Comparison of ENCODE assay signal across 9 cellular contexts in the genomic region with DNA sequence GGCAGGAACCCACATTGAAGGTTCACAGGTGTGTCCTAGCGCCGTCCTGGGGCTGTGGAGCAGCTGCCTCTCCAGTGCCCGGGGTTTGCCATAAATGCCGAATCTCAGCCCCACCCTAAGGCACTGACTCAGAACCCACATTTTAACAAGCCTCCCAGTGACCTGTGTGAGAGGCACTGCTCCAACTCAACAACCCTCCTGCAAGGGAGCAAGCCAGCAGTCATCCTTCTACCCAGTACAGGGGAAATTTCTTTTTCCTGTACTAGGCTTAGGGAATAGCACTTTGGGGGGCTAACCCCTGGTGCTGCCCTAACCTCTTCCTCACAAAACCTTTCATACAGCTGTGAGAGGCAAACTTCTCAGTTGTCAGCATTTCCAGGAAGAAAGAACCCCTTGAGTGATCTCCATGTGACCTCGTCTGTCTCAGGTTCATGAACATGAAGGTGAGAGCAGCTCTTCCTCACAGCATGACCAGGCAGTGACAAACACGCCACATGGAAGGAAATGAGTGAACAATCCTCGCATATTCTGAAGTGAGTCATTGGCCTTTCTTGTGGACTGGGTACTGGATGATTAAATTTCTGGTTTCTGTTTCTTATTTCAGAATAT. TPM values are rescaled to one million over a fixed set of nuclear protein-coding genes. Genes with fewer than 3 reads are reported as not detected.
DNase-seq lines count a peak whose midpoint lies in the region; ATAC-seq and TF ChIP-seq lines count a peak whose summit lies in the region.
"Had no signal": no experiment of that assay in that cellular context is flagged by ENCODE, and none has a peak within 500 bp of the region (broad histone marks: within the 10 kb centered on the region; RNA-seq: fewer than 3 reads in every experiment).

No MANE protein-coding gene starts in this region.

- H3K27me3 Mint-ChIP-seq in activated naive CD8-positive, alpha-beta T cell = no peaks in the 10 kb centered on the region
- H3K27me3 Mint-ChIP-seq in type B pancreatic cell = no peaks in the 10 kb centered on the region

- H3K36me3 Mint-ChIP-seq in activated naive CD8-positive, alpha-beta T cell = no peaks in the 10 kb centered on the region
- no peaks in the 10 kb centered on the region for H3K36me3 Mint-ChIP-seq in type B pancreatic cell

- ATAC-seq in GM21367 (IDR thresholded peaks at IDR 0.05; ENCODE audit: unreplicated experiment) (peak; percentile 43), HG03558 (IDR thresholded peaks at IDR 0.05; ENCODE audit: extremely low read depth, unreplicated experiment) (peak; percentile 74)

- no peak overlapping the region for H3K4me3 Mint-ChIP-seq in activated naive CD8-positive, alpha-beta T cell
- no peak overlapping the region for H3K4me3 Mint-ChIP-seq in type B pancreatic cell
- H3K4me3 Mint-ChIP-seq: nephron had no signal

- DNase-seq in EL (peak; percentile 91), myocyte (ENCODE audit: low read depth) (peak; percentile 89), type B pancreatic cell (ENCODE audit: extremely low spot score, unreplicated experiment) (no peak), NCI-H2081 treated with DMSO at 0.1 percent for 48 hours (lab: John Stamatoyannopoulos, UW) (no peak), SIG-M5 (lab: John Stamatoyannopoulos, UW) (no peak)

- TF ChIP-seq CTCF in type B pancreatic cell (conservative IDR thresholded peaks at IDR 0.05) = no peak

- H3K27ac Mint-ChIP-seq in activated naive CD8-positive, alpha-beta T cell = peak overlapping the region; percentile 83
- H3K27ac Mint-ChIP-seq in type B pancreatic cell = no peak overlapping the region

- H3K4me1 Mint-ChIP-seq in activated naive CD8-positive, alpha-beta T cell (ENCODE audit: low read depth) = peaks cover 13% of the 10 kb centered on the region
- H3K4me1 Mint-ChIP-seq in type B pancreatic cell (ENCODE audit: unreplicated experiment) = peaks cover 37% of the 10 kb centered on the region

- no peaks in the 10 kb centered on the region for H3K9me3 Mint-ChIP-seq in activated naive CD8-positive, alpha-beta T cell (ENCODE audit: low read depth)
- H3K9me3 Mint-ChIP-seq in type B pancreatic cell = no peaks in the 10 kb centered on the region
- H3K9me3 Mint-ChIP-seq: nephron had no signal

RNA-seq across cellular contexts. Expression of a gene that starts 11.4 kb away (rescaled TPM):
- total RNA-seq in myocyte (46.6 and 59.6 TPM in 2 replicates), type B pancreatic cell (ENCODE audit: low replicate concordance) (16.6 and 52.1 TPM in 2 replicates)
- 34.0 TPM for polyA plus RNA-seq in myocyte (2012)

Comparison
In these comparisons a context has a peak if more than half of its experiments do, and no peak if none do; other contexts are left out.
1. DNase-seq: peak in EL (single experiment) and myocyte (single experiment); none in type B pancreatic cell (single experiment), NCI-H2081 treated with DMSO at 0.1 percent for 48 hours (single experiment) and SIG-M5 (single experiment).